Comparison of ENCODE assay signal across 1 cellular context in the genomic region with DNA sequence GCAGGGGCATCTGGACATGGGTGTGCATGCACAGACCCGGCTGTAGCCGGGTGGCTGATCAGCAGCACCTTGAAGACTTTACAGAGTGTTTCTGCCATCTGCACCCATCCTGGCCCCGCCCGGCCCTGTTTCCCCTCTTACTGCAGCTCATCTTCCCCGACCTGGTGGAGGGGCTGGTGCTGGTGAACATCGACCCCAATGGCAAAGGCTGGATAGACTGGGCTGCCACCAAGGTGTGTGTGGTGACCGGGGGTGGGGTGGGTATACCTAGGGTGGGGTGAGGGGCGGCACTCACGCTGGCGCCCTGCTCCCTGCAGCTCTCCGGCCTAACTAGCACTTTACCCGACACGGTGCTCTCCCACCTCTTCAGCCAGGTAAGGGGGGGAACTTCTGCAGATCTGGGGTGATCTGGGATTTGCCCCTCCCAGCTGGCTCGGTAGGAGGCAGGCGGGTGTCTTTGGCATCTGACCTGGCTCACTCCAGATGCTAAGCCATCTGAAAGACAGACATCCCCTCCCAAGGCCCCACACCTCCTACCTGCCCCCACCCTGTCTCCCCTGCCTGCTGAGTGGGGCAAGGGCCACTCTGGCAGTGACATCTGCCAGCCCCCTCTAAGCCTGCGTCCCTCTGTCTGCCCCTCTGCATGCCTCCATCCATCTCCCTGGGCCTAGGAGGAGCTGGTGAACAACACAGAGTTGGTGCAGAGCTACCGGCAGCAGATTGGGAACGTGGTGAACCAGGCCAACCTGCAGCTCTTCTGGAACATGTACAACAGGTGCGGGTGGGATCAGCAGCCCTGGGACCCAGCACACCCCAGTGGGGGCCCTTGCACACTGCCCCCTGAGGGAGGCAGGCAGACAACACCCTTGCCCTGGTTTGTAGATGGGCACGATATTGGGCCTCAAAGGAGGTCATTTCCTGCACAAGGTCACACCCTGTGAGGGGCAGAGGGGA.
TF ChIP-seq lines count a peak whose summit lies in the region.

No MANE protein-coding gene starts in this region.

TF ChIP-seq in HEK293, 187 proteins besides CTCF, POLR2A, EP300 and RAD21:
- no peak for TF ChIP-seq ZNF114 (tag by site-specific recombination; IDR thresholded peaks at IDR 0.05)
- no peak for TF ChIP-seq KLF9 (tag by site-specific recombination; IDR thresholded peaks at IDR 0.05; ENCODE audit: low read depth)
- peak; percentile 14; the same call in 1 of the 2 replicates for TF ChIP-seq SCRT2 (tag by site-specific recombination; IDR thresholded peaks at IDR 0.05)
